15 cellular contexts compared by ENCODE assay signal in the genomic region with DNA sequence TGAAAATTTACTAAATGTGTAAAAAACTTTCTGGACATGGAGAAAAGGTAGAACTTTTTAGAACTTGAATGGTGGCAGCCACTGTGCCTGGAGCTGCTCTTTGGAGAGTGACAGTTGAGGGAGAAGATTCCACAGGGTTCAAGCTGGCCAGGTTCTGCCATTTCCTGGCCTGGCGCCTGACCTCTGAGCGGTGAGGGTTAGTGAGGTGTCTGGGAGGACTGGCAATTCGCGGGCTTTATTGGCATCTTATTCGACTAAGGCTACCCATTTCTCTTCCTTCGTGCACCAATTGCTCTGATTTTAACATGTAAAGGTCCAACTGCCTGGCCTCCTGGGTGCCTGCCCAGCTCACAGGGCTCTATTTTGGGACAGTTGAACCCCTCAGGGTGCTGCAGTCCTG. TPM values are rescaled to one million over a fixed set of nuclear protein-coding genes. Genes with fewer than 3 reads are reported as not detected.
DNase-seq lines count a peak whose midpoint lies in the region; ATAC-seq, FAIRE-seq and TF ChIP-seq lines count a peak whose summit lies in the region.
"Had no signal": no experiment of that assay in that cellular context is flagged by ENCODE, and none has a peak within 500 bp of the region (broad histone marks: within the 10 kb centered on the region; RNA-seq: fewer than 3 reads in every experiment).

No MANE protein-coding gene starts in this region.

- TF ChIP-seq POLR2A in GM12878 (IDR thresholded peaks at IDR 0.05; ENCODE audit: low read depth, low read length) (no peak), right lobe of liver (IDR thresholded peaks at IDR 0.05) (no peak), testis (IDR thresholded peaks at IDR 0.05) (no peak), GM18505 (IDR thresholded peaks at IDR 0.05; ENCODE audit: borderline replicate concordance, extremely low read depth, insufficient read depth, insufficient read length) (no peak)

- peaks cover 18% of the 10 kb centered on the region for H3K36me3 Mint-ChIP-seq in HFFc6 (ENCODE audit: low read depth)

- TF ChIP-seq CTCF in HFFc6 (IDR thresholded peaks at IDR 0.05): no peak
- no peak for TF ChIP-seq CTCF in GM12878 (IDR thresholded peaks at IDR 0.05 in 2 of 3, conservative IDR thresholded peaks at IDR 0.05 in 1 of 3; ENCODE audit: control insufficient read depth in 2 of 3, extremely low read depth in 1 of 3, insufficient read depth in 1 of 3, low read depth in 3 of 3, low read length in 3 of 3)
- TF ChIP-seq CTCF in right lobe of liver (IDR thresholded peaks at IDR 0.05): no peak
- no peak for TF ChIP-seq CTCF in testis (IDR thresholded peaks at IDR 0.05)

- H3K27ac ChIP-seq in GM12878 (ENCODE audit: control insufficient read depth, insufficient read depth) (no peak overlapping the region), right lobe of liver (no peak overlapping the region), testis (no peak overlapping the region)

- H3K9me3 Mint-ChIP-seq in HFFc6: no peaks in the 10 kb centered on the region

- H3K4me2 ChIP-seq in GM12878 (ENCODE audit: control insufficient read depth, insufficient read depth): no peak overlapping the region

- FAIRE-seq in GM12878 (lab: Jason Lieb, UNC): no peak

- TF ChIP-seq RAD21 in GM12878 (IDR thresholded peaks at IDR 0.05; ENCODE audit: insufficient read depth, low read depth, low read length): no peak

- H3K4me3 ChIP-seq in GM12878 (no peak overlapping the region), right lobe of liver (peak overlapping the region; percentile 37 to 47 (median 46)), testis (peak overlapping the region; percentile 61 to 70)

- WGBS in GM12878 (ENCODE audit: insufficient coverage, insufficient replicate concordance, low lambda C conversion rate, missing lambda C conversion rate): 75% methylated on average over 6 of the region's 6 CpGs
- 36% methylated on average over 4 of the region's 6 CpGs for WGBS in right lobe of liver (ENCODE audit: insufficient coverage, low coverage, low lambda C conversion rate, missing lambda C conversion rate)
- 56 to 57% methylated on average over 6 of the region's 6 CpGs for WGBS in testis, 2 donors

- CTCF ChIA-PET in GM12878 (lab: Yijun Ruan, JAX): interaction anchor here (14.7 kb wide), 1 partner anchor 87 kb away, joined by 369 read pairs; no protein-coding TSS in a partner anchor

- peaks cover 14% of the 10 kb centered on the region for H3K27me3 Mint-ChIP-seq in HFFc6 (ENCODE audit: insufficient read depth)

- no peaks in the 10 kb centered on the region for H3K79me2 ChIP-seq in GM12878 (ENCODE audit: control insufficient read depth, insufficient read depth, low read length)

- H3K27me3 ChIP-seq in GM12878 (replicated peaks in 1 of 2; ENCODE audit: control insufficient read depth in 2 of 2, insufficient read depth in 2 of 2, low read length in 1 of 2): no peaks in the 10 kb centered on the region
- H3K27me3 ChIP-seq in right lobe of liver: no peaks in the 10 kb centered on the region
- no peaks in the 10 kb centered on the region for H3K27me3 ChIP-seq in testis

- no peak for DNase-seq in HFFc6
- no peak for DNase-seq in GM12878 (ENCODE audit: low read depth, low spot score)
- no peak for DNase-seq in right lobe of liver
- DNase-seq in testis: no peak
- DNase-seq in KBM-7: no peak
- no peak for DNase-seq in NK-92 treated with Interleukin-12 subunit alpha and Interleukin-12 subunit beta, amount 100 ng/mL, for 24 hours (lab: John Stamatoyannopoulos, UW)
- DNase-seq: activated CD4-positive, alpha-beta T cell treated with anti-CD3 and anti-CD28 coated beads, Interleukin-2, amount 50 U/mL, for 48 hours; activated naive CD4-positive, alpha-beta T cell treated with Interleukin-2 at 50 U/mL for 16 hours; Calu3; cortex of kidney; head of caudate nucleus; NCI-H187 treated with DMSO at 0.1 percent for 48 hours; T-helper 17 cell had no signal

- H3K4me1 ChIP-seq in GM12878 (ENCODE audit: control insufficient read depth, insufficient read depth, low read length) (no peaks in the 10 kb centered on the region; the same call in 1 of the 2 replicates), right lobe of liver (peaks cover 0 to 15% (median 3%) of the 10 kb centered on the region in 4 donors), testis (peaks cover 38% of the 10 kb centered on the region)

- peak overlapping the region; percentile 93 for H3K4me3 Mint-ChIP-seq in HFFc6
- H3K4me3 Mint-ChIP-seq: T-helper 17 cell had no signal

- RAD21 ChIA-PET in GM12878 (lab: Charles Lee; ENCODE audit: unreplicated experiment): interaction anchor here (0.7 to 0.9 kb wide), 2 partner anchors 11 to 82 kb away, joined by 3 read pairs; no protein-coding TSS in a partner anchor

- SMC1A ChIA-PET in GM12878 (lab: Charles Lee; ENCODE audit: uncharacterized antibody, unreplicated experiment): interaction anchor here (0.9 to 2.9 kb wide), 3 partner anchors 86 to 129 kb away, joined by 3 to 14 read pairs (median 3); no protein-coding TSS in a partner anchor

- peak overlapping the region; percentile 40 for H3K27ac Mint-ChIP-seq in HFFc6
- H3K27ac Mint-ChIP-seq: T-helper 17 cell had no signal

- POLR2A ChIA-PET in GM12878 (lab: Charles Lee): no interaction called here

- intact Hi-C loops in GM12878 (cut with micrococcal nuclease; ENCODE audit: unreplicated experiment) (no loop called here), right lobe of liver (cut with DNase I) (no loop called here), testis (cut with DNase I; ENCODE audit: low total_unique reads) (no loop called here)

- H3K4me1 Mint-ChIP-seq in HFFc6 (ENCODE audit: low read depth): peaks cover 75% of the 10 kb centered on the region

- no peak for ATAC-seq in GM12878
- ATAC-seq in right lobe of liver: no peak
- no peak for ATAC-seq in GM19455 (IDR thresholded peaks at IDR 0.05; ENCODE audit: unreplicated experiment)
- ATAC-seq in GM18505 (IDR thresholded peaks at IDR 0.05; ENCODE audit: unreplicated experiment): no peak
- ATAC-seq: T-helper 17 cell had no signal

- TF ChIP-seq EP300 in GM12878 (IDR thresholded peaks at IDR 0.05; ENCODE audit: borderline replicate concordance in 1 of 2, control insufficient read depth in 1 of 2, low read depth in 2 of 2, low read length in 2 of 2): no peak

- in situ Hi-C loops in GM12878 (cut with MboI): no loop called here
- in situ Hi-C loops in KBM-7 (cut with MboI; ENCODE audit: low pct_unique_long_range_greater_than_20kb, low sequenced_read_pairs): no loop called here

- H2AFZ ChIP-seq in GM12878 (ENCODE audit: control insufficient read depth, low read depth, low read length): no peak overlapping the region

- H3K9ac ChIP-seq in GM12878 (ENCODE audit: control insufficient read depth, insufficient read depth, low read length): no peak overlapping the region

- H3K36me3 ChIP-seq in GM12878 (ENCODE audit: control insufficient read depth in 2 of 2, insufficient read depth in 2 of 2, low read length in 1 of 2) (no peaks in the 10 kb centered on the region), right lobe of liver (no peaks in the 10 kb centered on the region), testis (ENCODE audit: low read depth, missing control alignments) (no peaks in the 10 kb centered on the region)

- H3K9me3 ChIP-seq in GM12878 (replicated peaks; ENCODE audit: control insufficient read depth, insufficient read depth, low read length) (no peaks in the 10 kb centered on the region), right lobe of liver (no peaks in the 10 kb centered on the region), testis (no peaks in the 10 kb centered on the region)

- BruUV-seq in GM12878 (replicated peaks; lab: Mats Ljungman, UMichigan): TSS peak; percentile 64

- no peaks in the 10 kb centered on the region for H4K20me1 ChIP-seq in GM12878 (ENCODE audit: control insufficient read depth, insufficient read depth)

RNA-seq across cellular contexts. Expression of a gene that starts 2.4 kb away (rescaled TPM):
- total RNA-seq in HFFc6 (2021; fragmentation: NEBNext Ultra II Directional; extraction: Animal tissue kit (Norgen Biotek cat#: 25700)): 1 to 10 TPM; 4.7 to 6.8 (median 5.2) TPM
- total RNA-seq in GM12878 (2013; cell fraction: nucleolus; rRNA removed): 1.2 and 1.6 TPM in 2 replicates
- 0.05 and 0.17 TPM in 2 replicates for total RNA-seq in GM12878 (2014; rRNA removed)
- 0.09 and 0.13 TPM in 2 replicates for total RNA-seq in GM12878 (2014; rRNA removed; fragmentation: Illumina TruSeq; extraction: Trizol)
- total RNA-seq in GM12878 (2021): 0.33 and 0.43 TPM in 2 replicates
- not detected for polyA plus RNA-seq in GM12878 (2011; ENCODE audit: low read depth)
- 0.11 TPM in 1 of 2 replicates, not detected in the other for polyA plus RNA-seq in GM12878 (2011; rRNA removed)
- polyA plus RNA-seq in GM12878 (2011; cell fraction: cytosol; rRNA removed): 0.08 TPM in 1 of 2 replicates, not detected in the other
- polyA plus RNA-seq in GM12878 (2011; cell fraction: nucleus; rRNA removed): 0.56 and 0.61 TPM in 2 replicates
- polyA plus RNA-seq in GM12878 (2012): 0.27 and 0.30 TPM in 2 replicates
- 0.22 TPM in 1 of 2 replicates, not detected in the other for polyA plus RNA-seq in GM12878 (2014; fragmentation: Illumina TruSeq; extraction: Trizol)
- not detected for polyA plus RNA-seq in GM12878 (2014; fragmentation: Nextera tagmentation; extraction: Ambion mirVana)
- 0.13 and 0.27 TPM in 2 replicates for polyA plus RNA-seq in GM12878 (2014; rRNA removed)
- under 1 TPM; 0.78 to 0.79 TPM for polyA plus RNA-seq in GM12878 (2016; fragmentation: Nextera tagmentation; extraction: Ambion mirVana)
- polyA minus RNA-seq in GM12878 (2011; rRNA and poly(A)+ RNA removed): not detected in 2 replicates
- not detected in 2 replicates for polyA minus RNA-seq in GM12878 (2011; cell fraction: cytosol; rRNA and poly(A)+ RNA removed)
- polyA minus RNA-seq in GM12878 (2011; cell fraction: nucleus; rRNA and poly(A)+ RNA removed): 0.29 and 0.36 TPM in 2 replicates
- total RNA-seq in right lobe of liver: 1 to 10 TPM in 4 of 6 experiments, under 1 TPM in 2; 0.73 to 1.9 (median 1.1) TPM
- 1 to 10 TPM; 7.0 to 7.6 TPM for total RNA-seq in testis
- 4.0 TPM for polyA plus RNA-seq in testis (ENCODE audit: insufficient read depth, low read depth, low replicate concordance)

RNA-seq across cellular contexts. Expression of a gene that starts 49.0 kb away (rescaled TPM):
- total RNA-seq in HFFc6 (2021; fragmentation: NEBNext Ultra II Directional; extraction: Animal tissue kit (Norgen Biotek cat#: 25700)): 10 to 100 TPM; 51.6 to 61.0 (median 56.1) TPM
- 82.6 and 90.8 TPM in 2 replicates for total RNA-seq in GM12878 (2013; cell fraction: nucleolus; rRNA removed)
- total RNA-seq in GM12878 (2014; rRNA removed) (48.0 and 48.3 TPM in 2 replicates), GM12878 (2014; rRNA removed; fragmentation: Illumina TruSeq; extraction: Trizol) (36.6 and 39.1 TPM in 2 replicates), GM12878 (2021) (56.9 and 62.9 TPM in 2 replicates), right lobe of liver (100 to 1,000 TPM in 1 of 6 experiments, 10 to 100 TPM in 5; 38.6 to 113 (median 44.9) TPM), testis (100 to 1,000 TPM; 472 to 531 TPM)
- polyA plus RNA-seq in GM12878 (2011; ENCODE audit: low read depth): 38.0 TPM
- polyA plus RNA-seq in GM12878 (2011; rRNA removed) (80.1 and 90.7 TPM in 2 replicates), GM12878 (2014; fragmentation: Illumina TruSeq; extraction: Trizol) (42.3 and 46.4 TPM in 2 replicates), GM12878 (2014; fragmentation: Nextera tagmentation; extraction: Ambion mirVana) (10 to 100 TPM; 28.0 to 33.2 TPM), GM12878 (2014; rRNA removed) (38.9 and 44.3 TPM in 2 replicates), GM12878 (2016; fragmentation: Nextera tagmentation; extraction: Ambion mirVana) (10 to 100 TPM; 75.3 to 82.3 TPM), testis (ENCODE audit: insufficient read depth, low read depth, low replicate concordance) (479 TPM)
- polyA plus RNA-seq in GM12878 (2011; cell fraction: cytosol; rRNA removed): 122 and 152 TPM in 2 replicates
- 73.6 and 94.1 TPM in 2 replicates for polyA plus RNA-seq in GM12878 (2011; cell fraction: nucleus; rRNA removed)
- 53.8 and 60.3 TPM in 2 replicates for polyA plus RNA-seq in GM12878 (2012)
- 63.7 and 66.8 TPM in 2 replicates for polyA minus RNA-seq in GM12878 (2011; rRNA and poly(A)+ RNA removed)
- polyA minus RNA-seq in GM12878 (2011; cell fraction: cytosol; rRNA and poly(A)+ RNA removed): 24.3 and 36.8 TPM in 2 replicates
- 19.6 and 32.6 TPM in 2 replicates for polyA minus RNA-seq in GM12878 (2011; cell fraction: nucleus; rRNA and poly(A)+ RNA removed)

Comparison
In these comparisons a context has a peak if more than half of its experiments do, and no peak if none do; other contexts are left out.
1. RNA of a gene that starts 49.0 kb away (total RNA-seq): 472 to 531 TPM in testis; 51.6 to 61.0 TPM in HFFc6, 36.6 to 90.8 TPM in GM12878 and 38.6 to 113 TPM in right lobe of liver; every median in the first group is over 4 times any median in the second.